ENCODE assay signal across 11 cellular contexts in genomic region chr20:37991506-37992302, GRCh38. TPM values are rescaled to one million over a fixed set of nuclear protein-coding genes. Genes with fewer than 3 reads are reported as not detected.
DNase-seq lines count a peak whose midpoint lies in the region; ATAC-seq and TF ChIP-seq lines count a peak whose summit lies in the region.
"Had no signal": no experiment of that assay in that cellular context is flagged by ENCODE, and none has a peak within 500 bp of the region (broad histone marks: within the 10 kb centered on the region; RNA-seq: fewer than 3 reads in every experiment).

No MANE protein-coding gene starts in this region.

- H3K79me2 ChIP-seq in hepatocyte, result no peaks in the 10 kb centered on the region

- H3K36me3 Mint-ChIP-seq in type B pancreatic cell, result peaks cover 21% of the 10 kb centered on the region

- H3K9me3 ChIP-seq in heart right ventricle, result no peaks in the 10 kb centered on the region
- H3K9me3 ChIP-seq in RWPE2 (ENCODE audit: severe bottlenecking), result no peaks in the 10 kb centered on the region
- no peaks in the 10 kb centered on the region for H3K9me3 ChIP-seq in hepatocyte (ENCODE audit: low read depth)
- H3K9me3 ChIP-seq: tibial artery had no signal

- no peaks in the 10 kb centered on the region for H3K27me3 Mint-ChIP-seq in type B pancreatic cell

- no peaks in the 10 kb centered on the region for H3K27me3 ChIP-seq in heart right ventricle
- no peaks in the 10 kb centered on the region for H3K27me3 ChIP-seq in RWPE2 (ENCODE audit: insufficient read depth, poor library complexity, severe bottlenecking)
- no peaks in the 10 kb centered on the region for H3K27me3 ChIP-seq in hepatocyte
- H3K27me3 ChIP-seq: tibial artery had no signal

- peak overlapping the region; percentile 61 to 88 (median 80) for H3K27ac ChIP-seq in heart right ventricle
- H3K27ac ChIP-seq in RWPE2 (ENCODE audit: poor library complexity, severe bottlenecking), result peak overlapping the region; percentile 85
- H3K27ac ChIP-seq in hepatocyte, result peak overlapping the region; percentile 87
- H3K27ac ChIP-seq: KMS-11, tibial artery had no signal

- H3K4me3 ChIP-seq in heart right ventricle (no peak overlapping the region), RWPE2 (ENCODE audit: severe bottlenecking) (no peak overlapping the region), hepatocyte (no peak overlapping the region)
- H3K4me3 ChIP-seq: tibial artery had no signal

- H3K36me3 ChIP-seq in heart right ventricle, result peaks cover 0 to 69% (median 13%) of the 10 kb centered on the region in 9 donors
- H3K36me3 ChIP-seq in RWPE2 (ENCODE audit: low read depth), result peaks cover 74% of the 10 kb centered on the region
- H3K36me3 ChIP-seq in hepatocyte (replicated peaks; ENCODE audit: insufficient read depth, low read depth), result no peaks in the 10 kb centered on the region

- no peak for DNase-seq in heart right ventricle
- DNase-seq in Right ventricle myocardium inferior (ENCODE audit: missing footprints), result no peak
- no peak for DNase-seq in RWPE2 (ENCODE audit: low spot score)
- DNase-seq in hepatocyte (ENCODE audit: low spot score), result no peak
- DNase-seq in type B pancreatic cell (ENCODE audit: extremely low spot score, unreplicated experiment), result no peak
- DNase-seq in dedifferentiated amniotic fluid mesenchymal stem cell (ENCODE audit: extremely low spot score), result no peak
- no peak for DNase-seq in RKO (ENCODE audit: low spot score)
- DNase-seq in DMS114 treated with DMSO at 0.1 percent for 48 hours (lab: John Stamatoyannopoulos, UW; ENCODE audit: unreplicated experiment), result no peak
- DNase-seq: activated gamma-delta T cell treated with Interleukin-2 at 50 U/mL for 16 hours, tibial artery had no signal

- TF ChIP-seq CTCF in heart right ventricle (IDR thresholded peaks at IDR 0.05) (no peak), RWPE2 (IDR thresholded peaks at IDR 0.05; ENCODE audit: poor library complexity, severe bottlenecking) (no peak), hepatocyte (IDR thresholded peaks at IDR 0.05; ENCODE audit: poor library complexity) (no peak), type B pancreatic cell (conservative IDR thresholded peaks at IDR 0.05) (no peak)

- peak overlapping the region; percentile 83 for H3K27ac Mint-ChIP-seq in type B pancreatic cell

- no peak overlapping the region for H3K4me2 ChIP-seq in hepatocyte
- H3K4me2 ChIP-seq: KMS-11 had no signal

- no peaks in the 10 kb centered on the region for H4K20me1 ChIP-seq in hepatocyte (ENCODE audit: insufficient read depth, poor library complexity, severe bottlenecking)

- intact Hi-C loops in heart right ventricle (cut with DNase I), result loop anchor here (2.0 to 10.0 kb wide), 13 partner anchors 87 to 429 kb away; partner anchors contain the start of genes VSTM2L (in 3 of the 10) and TGM2 (in 1 of the 10)
- intact Hi-C loops in Right ventricle myocardium inferior (cut with DNase I), result loop anchor here (2.0 to 5.0 kb wide), 4 partner anchors 89 to 427 kb away; partner anchors contain the start of gene VSTM2L

- H3K4me1 ChIP-seq in heart right ventricle (peaks cover 38 to 88% (median 68%) of the 10 kb centered on the region in 9 donors), RWPE2 (ENCODE audit: insufficient read depth, poor library complexity, severe bottlenecking) (peaks cover 63% of the 10 kb centered on the region), hepatocyte (ENCODE audit: insufficient read depth) (peaks cover 72% of the 10 kb centered on the region)

- no peak overlapping the region for H2AFZ ChIP-seq in hepatocyte

- H3K4me3 Mint-ChIP-seq in type B pancreatic cell, result no peak overlapping the region

- no peaks in the 10 kb centered on the region for H3K9me2 ChIP-seq in hepatocyte (replicated peaks; ENCODE audit: insufficient read depth)

- no peak for ATAC-seq in heart right ventricle
- no peak for ATAC-seq in Right ventricle myocardium inferior
- ATAC-seq in RWPE2 (ENCODE audit: low read depth), result no peak

- H3K4me1 Mint-ChIP-seq in type B pancreatic cell (ENCODE audit: unreplicated experiment), result peaks cover 60% of the 10 kb centered on the region

- WGBS in heart right ventricle, 2 donors, result 90% methylated on average over 6 of the region's 6 CpGs
- 93% methylated on average over 6 of the region's 6 CpGs for WGBS in hepatocyte (ENCODE audit: low lambda C conversion rate, missing lambda C conversion rate)

- no peaks in the 10 kb centered on the region for H3K9me3 Mint-ChIP-seq in type B pancreatic cell

RNA-seq across cellular contexts. Expression of gene TTI1, which starts 41.6 kb away (rescaled TPM):
- total RNA-seq in heart right ventricle (10 to 100 TPM in 8 of 10 donors, 1 to 10 TPM in 2; 9.1 to 14.8 (median 11.3) TPM), Right ventricle myocardium inferior (12.4 TPM), hepatocyte (15.1 and 15.7 TPM in 2 replicates), type B pancreatic cell (ENCODE audit: low replicate concordance) (25.1 and 43.8 TPM in 2 replicates)
- polyA plus RNA-seq in heart right ventricle (10 to 100 TPM in 1 of 2 donors, 1 to 10 TPM in 1; 8.3 to 10.4 TPM), hepatocyte (12.6 and 15.1 TPM in 2 replicates)

RNA-seq across cellular contexts. Expression of gene RPRD1B, which starts 41.8 kb away (rescaled TPM):
- total RNA-seq in heart right ventricle (10 to 100 TPM; 40.6 to 78.1 (median 48.8) TPM), Right ventricle myocardium inferior (84.7 TPM), hepatocyte (26.8 and 28.0 TPM in 2 replicates), type B pancreatic cell (ENCODE audit: low replicate concordance) (29.7 and 41.9 TPM in 2 replicates)
- polyA plus RNA-seq in heart right ventricle (10 to 100 TPM; 10.4 to 14.5 TPM), hepatocyte (16.5 and 18.5 TPM in 2 replicates)
